In genomic region chr2:227191367-227191766, GRCh38 we compare ENCODE assay signal across 14 cellular contexts. TPM values are rescaled to one million over a fixed set of nuclear protein-coding genes. Genes with fewer than 3 reads are reported as not detected.
DNase-seq lines count a peak whose midpoint lies in the region; ATAC-seq and TF ChIP-seq lines count a peak whose summit lies in the region.
"Had no signal": no experiment of that assay in that cellular context is flagged by ENCODE, and none has a peak within 500 bp of the region (broad histone marks: within the 10 kb centered on the region; RNA-seq: fewer than 3 reads in every experiment).

No MANE protein-coding gene starts in this region.

- ATAC-seq in left ventricle myocardium superior (no peak), PC-3 (no peak), HG03175 (IDR thresholded peaks at IDR 0.05; ENCODE audit: unreplicated experiment) (no peak)
- ATAC-seq: left cardiac atrium, natural killer cell had no signal

- CTCF ChIA-PET in PC-3 (lab: Charles Lee), result no interaction called here

- H3K36me3 ChIP-seq in cardiac muscle cell (no peaks in the 10 kb centered on the region), PC-3 (ENCODE audit: low read depth, low read length) (no peaks in the 10 kb centered on the region)
- H3K36me3 ChIP-seq: tibial artery had no signal

- TF ChIP-seq CTCF in cardiac muscle cell (IDR thresholded peaks at IDR 0.05; ENCODE audit: low read depth, low read length), result no peak
- TF ChIP-seq CTCF in PC-3 (conservative IDR thresholded peaks at IDR 0.05; ENCODE audit: low read depth, low read length), result no peak
- TF ChIP-seq CTCF in fibroblast of mammary gland (conservative IDR thresholded peaks at IDR 0.05; ENCODE audit: control insufficient read depth, insufficient read depth, low read depth, low read length), result peak; percentile 32

- H3K9ac ChIP-seq in PC-3 (ENCODE audit: low read length), result no peak overlapping the region

- 0 out of 2 replicates have a peak overlapping the region, but pooled peaks have one; percentile 4 for H3K4me2 ChIP-seq in PC-3 (ENCODE audit: low read length)

- BruUV-seq in PC-3 (replicated peaks; lab: Mats Ljungman, UMichigan), result no TSS peak

- DNase-seq in cardiac muscle cell (ENCODE audit: low read depth in 1 of 2, low spot score in 1 of 2) (peak; percentile 2 to 11), left ventricle myocardium superior (no peak), PC-3 (peak; percentile 45), fibroblast of mammary gland (ENCODE audit: low read depth) (peak; percentile 77), NCI-H128 (lab: John Stamatoyannopoulos, UW; ENCODE audit: unreplicated experiment) (no peak), DMS79 treated with DMSO at 0.1 percent for 48 hours (lab: John Stamatoyannopoulos, UW) (no peak)
- DNase-seq in stimulated activated CD4-positive, alpha-beta T cell treated with anti-CD3 and anti-CD28 coated beads, Interleukin-4, amount 100 ng/mL, for 24 hours, result no peak
- DNase-seq: activated CD8-positive, alpha-beta memory T cell treated with anti-CD3 and anti-CD28 coated beads, Interleukin-2, amount 50 U/mL, for 48 hours; left cardiac atrium; natural killer cell; tibial artery had no signal

- no peaks in the 10 kb centered on the region for H3K27me3 ChIP-seq in cardiac muscle cell
- H3K27me3 ChIP-seq in PC-3 (ENCODE audit: low read length), result no peaks in the 10 kb centered on the region
- H3K27me3 ChIP-seq: tibial artery had no signal

- H3K27ac ChIP-seq in cardiac muscle cell (no peak overlapping the region), PC-3 (ENCODE audit: low read length) (no peak overlapping the region)
- H3K27ac ChIP-seq: skin epidermis, tibial artery had no signal

- H3F3A ChIP-seq in PC-3 (ENCODE audit: low read length, unreplicated experiment), result no peaks in the 10 kb centered on the region

- POLR2A ChIA-PET in PC-3 (lab: Charles Lee; ENCODE audit: unreplicated experiment), result no interaction called here

- no peaks in the 10 kb centered on the region for H4K20me1 ChIP-seq in PC-3 (ENCODE audit: low read length)

- no peaks in the 10 kb centered on the region for H3K9me2 ChIP-seq in PC-3 (replicated peaks; ENCODE audit: low read length)

- H3K9me3 ChIP-seq in cardiac muscle cell (ENCODE audit: low read depth) (no peaks in the 10 kb centered on the region), PC-3 (ENCODE audit: low read length) (no peaks in the 10 kb centered on the region)
- H3K9me3 ChIP-seq: tibial artery had no signal

- peak overlapping the region; percentile 24; the same call in 1 of the 2 replicates for H2AFZ ChIP-seq in PC-3 (ENCODE audit: low read length)

- H3K4me1 ChIP-seq in cardiac muscle cell (ENCODE audit: low read depth) (peaks cover 21% of the 10 kb centered on the region), PC-3 (ENCODE audit: insufficient read depth, low read length) (peaks cover 22% of the 10 kb centered on the region)

- no peak overlapping the region for H3K4me3 ChIP-seq in cardiac muscle cell
- no peak overlapping the region for H3K4me3 ChIP-seq in PC-3 (ENCODE audit: low read length)
- H3K4me3 ChIP-seq in fibroblast of mammary gland (ENCODE audit: control insufficient read depth, low read depth, low read length), result no peak overlapping the region
- H3K4me3 ChIP-seq: skin epidermis, tibial artery had no signal

- no peaks in the 10 kb centered on the region for H3K79me2 ChIP-seq in PC-3 (ENCODE audit: low read length)

- intact Hi-C loops in left ventricle myocardium superior (cut with micrococcal nuclease) (no loop called here), PC-3 (cut with micrococcal nuclease) (no loop called here)

RNA-seq across cellular contexts. Expression of gene COL4A3, which starts 26.9 kb away (rescaled TPM):
- total RNA-seq in cardiac muscle cell (not detected in 2 replicates), left ventricle myocardium superior (4.5 TPM), PC-3 (2014; rRNA removed) (0.73 and 0.86 TPM in 2 replicates)
- polyA plus RNA-seq in cardiac muscle cell, result 0.20 and 0.29 TPM in 2 replicates
- total RNA-seq: glomerular endothelial cell had no signal

RNA-seq across cellular contexts. Expression of gene COL4A4, which starts 27.4 kb away (rescaled TPM):
- total RNA-seq in cardiac muscle cell (0.14 and 0.15 TPM in 2 replicates), left ventricle myocardium superior (9.8 TPM), PC-3 (2014; rRNA removed) (0.29 and 0.55 TPM in 2 replicates)
- 0.07 and 0.16 TPM in 2 replicates for polyA plus RNA-seq in cardiac muscle cell

Comparison
In these comparisons a context has a peak if more than half of its experiments do, and no peak if none do; other contexts are left out.
1. DNase-seq: peak in cardiac muscle cell (2 of 2), PC-3 (single experiment) and fibroblast of mammary gland (single experiment); none in left ventricle myocardium superior (single experiment), stimulated activated CD4-positive, alpha-beta T cell treated with anti-CD3 and anti-CD28 coated beads, Interleukin-4, amount 100 ng/mL, for 24 hours (single experiment), NCI-H128 (single experiment) and DMS79 treated with DMSO at 0.1 percent for 48 hours (single experiment).